ENCODE assay signal across 8 cellular contexts in genomic region chr2:37892436-37893114, GRCh38. TPM values are rescaled to one million over a fixed set of nuclear protein-coding genes. Genes with fewer than 3 reads are reported as not detected.
A peak's percentile ranks its signal among the peaks of the same experiment; 100 is the strongest.
DNase-seq lines count a peak whose midpoint lies in the region; ATAC-seq and TF ChIP-seq lines count a peak whose summit lies in the region.

No MANE protein-coding gene starts in this region.

- H3K27me3 Mint-ChIP-seq in activated naive CD8-positive, alpha-beta T cell treated with anti-CD3 and anti-CD28 coated beads, Interleukin-2, amount 10 ng/mL, durations not matched to agents 7 days and 5 days, result peaks cover 10% of the 10 kb centered on the region
- peaks cover 7% of the 10 kb centered on the region for H3K27me3 Mint-ChIP-seq in GM23338 (ENCODE audit: insufficient read depth, low read depth, poor library complexity)

- no peaks in the 10 kb centered on the region for H3K36me3 Mint-ChIP-seq in activated naive CD8-positive, alpha-beta T cell treated with anti-CD3 and anti-CD28 coated beads, Interleukin-2, amount 10 ng/mL, durations not matched to agents 7 days and 5 days
- no peaks in the 10 kb centered on the region for H3K36me3 Mint-ChIP-seq in GM23338 (ENCODE audit: low read depth)

- H3K9me2 ChIP-seq in GM23338 (ENCODE audit: insufficient read depth), result no peaks in the 10 kb centered on the region

- peaks cover 26% of the 10 kb centered on the region for H3K4me1 Mint-ChIP-seq in activated naive CD8-positive, alpha-beta T cell treated with anti-CD3 and anti-CD28 coated beads, Interleukin-2, amount 10 ng/mL, durations not matched to agents 7 days and 5 days
- peaks cover 4% of the 10 kb centered on the region; the same call in 2 of the 3 replicates for H3K4me1 Mint-ChIP-seq in GM23338

- ATAC-seq in GM21367 (IDR thresholded peaks at IDR 0.05; ENCODE audit: unreplicated experiment) (peak; percentile 69), HG03558 (IDR thresholded peaks at IDR 0.05; ENCODE audit: extremely low read depth, unreplicated experiment) (peak; percentile 64), GM23338 (no peak)
- peak; percentile 66 for ATAC-seq in activated naive CD8-positive, alpha-beta T cell treated with anti-CD3 and anti-CD28 coated beads, Interleukin-2, amount 10 ng/mL, durations not matched to agents 7 days and 5 days (ENCODE audit: low read depth)

- no peaks in the 10 kb centered on the region for H4K20me1 ChIP-seq in GM23338 (replicated peaks; ENCODE audit: insufficient read depth)

- H3K4me2 ChIP-seq in GM23338, result no peak overlapping the region

- H3K4me3 Mint-ChIP-seq in activated naive CD8-positive, alpha-beta T cell treated with anti-CD3 and anti-CD28 coated beads, Interleukin-2, amount 10 ng/mL, durations not matched to agents 7 days and 5 days, result peak overlapping the region; percentile 58
- no peak overlapping the region for H3K4me3 Mint-ChIP-seq in GM23338

- DNase-seq in EH (ENCODE audit: low read depth) (peak; percentile 12), GM23338 (ENCODE audit: low spot score) (no peak), NCI-H82 (lab: John Stamatoyannopoulos, UW) (no peak), NCI-H187 (lab: John Stamatoyannopoulos, UW) (no peak), caudate nucleus (lab: John Stamatoyannopoulos, UW) (no peak)
- no peak for DNase-seq in activated naive CD8-positive, alpha-beta T cell treated with anti-CD3 and anti-CD28 coated beads, Interleukin-2, amount 10 ng/mL, durations not matched to agents 7 days and 5 days

- POLR2A ChIA-PET in activated naive CD8-positive, alpha-beta T cell treated with anti-CD3 and anti-CD28 coated beads, Interleukin-2, amount 10 ng/mL, durations not matched to agents 7 days and 5 days (lab: Charles Lee), result interaction anchor here (0.7 kb wide), 2 partner anchors 382 to 862 kb away, joined by 4 to 5 read pairs; no protein-coding TSS in a partner anchor

- no peak overlapping the region for H3K27ac ChIP-seq in GM23338 (ENCODE audit: low read depth)
- H3K27ac ChIP-seq in caudate nucleus (ENCODE audit: low read depth, low read length), result no peak overlapping the region

- no peaks in the 10 kb centered on the region for H3K36me3 ChIP-seq in GM23338 (ENCODE audit: insufficient read depth)

- TF ChIP-seq CTCF in GM23338 (conservative IDR thresholded peaks at IDR 0.05; ENCODE audit: low read depth in 2 of 2), result no peak

- no peak overlapping the region for H2AFZ ChIP-seq in GM23338

- no peaks in the 10 kb centered on the region for H3F3A ChIP-seq in GM23338 (replicated peaks; ENCODE audit: low read depth)

- H3K79me2 ChIP-seq in GM23338 (replicated peaks; ENCODE audit: insufficient read depth), result no peaks in the 10 kb centered on the region

- H3K9me3 Mint-ChIP-seq in activated naive CD8-positive, alpha-beta T cell treated with anti-CD3 and anti-CD28 coated beads, Interleukin-2, amount 10 ng/mL, durations not matched to agents 7 days and 5 days, result no peaks in the 10 kb centered on the region
- no peaks in the 10 kb centered on the region for H3K9me3 Mint-ChIP-seq in GM23338

- H3K4me1 ChIP-seq in GM23338 (ENCODE audit: insufficient read depth), result no peaks in the 10 kb centered on the region

- H3K4me3 ChIP-seq in GM23338, result no peak overlapping the region

- H3K27me3 ChIP-seq in GM23338 (ENCODE audit: insufficient read depth), result no peaks in the 10 kb centered on the region

- peak overlapping the region; percentile 71 for H3K27ac Mint-ChIP-seq in activated naive CD8-positive, alpha-beta T cell treated with anti-CD3 and anti-CD28 coated beads, Interleukin-2, amount 10 ng/mL, durations not matched to agents 7 days and 5 days
- H3K27ac Mint-ChIP-seq in GM23338, result no peak overlapping the region

TF ChIP-seq in GM23338, 12 proteins besides CTCF, POLR2A, EP300 and RAD21 (continues in another document):
- no peak for TF ChIP-seq JUNB (IDR thresholded peaks at IDR 0.05; ENCODE audit: unreplicated experiment)
- TF ChIP-seq EZH2phosphoT487 (IDR thresholded peaks at IDR 0.05; ENCODE audit: unreplicated experiment), result no peak
- no peak for TF ChIP-seq ETS1 (IDR thresholded peaks at IDR 0.05)
- TF ChIP-seq CREB1 (CRISPR knock-in tag; IDR thresholded peaks at IDR 0.05; ENCODE audit: low read depth), result no peak
- TF ChIP-seq ZNF331 (CRISPR knock-in tag; IDR thresholded peaks at IDR 0.05; ENCODE audit: low read depth), result no peak
- TF ChIP-seq POLR2AphosphoS5 (IDR thresholded peaks at IDR 0.05; ENCODE audit: low read depth), result no peak
- TF ChIP-seq EZH2 (IDR thresholded peaks at IDR 0.05; ENCODE audit: low read depth, unreplicated experiment), result no peak
- no peak for TF ChIP-seq STAT1 (IDR thresholded peaks at IDR 0.05; ENCODE audit: unreplicated experiment)
- no peak for TF ChIP-seq ZNF114 (CRISPR knock-in tag; IDR thresholded peaks at IDR 0.05)
- no peak for TF ChIP-seq REST (IDR thresholded peaks at IDR 0.05; ENCODE audit: unreplicated experiment)

RNA-seq across cellular contexts. Expression of gene RMDN2, which starts 32.5 kb away (rescaled TPM):
- 1 to 10 TPM; 2.3 to 3.0 TPM for total RNA-seq in activated naive CD8-positive, alpha-beta T cell treated with anti-CD3 and anti-CD28 coated beads, Interleukin-2, amount 10 ng/mL, durations not matched to agents 7 days and 5 days
- total RNA-seq in GM23338 (2014; rRNA removed; shearing (Covaris generic)), result 2.7 and 3.4 TPM in 2 replicates
- polyA plus RNA-seq in GM23338 (2016; fragmentation: Nextera tagmentation; extraction: Ambion mirVana), result 3.2 and 3.6 TPM in 2 replicates
